In the genomic region with DNA sequence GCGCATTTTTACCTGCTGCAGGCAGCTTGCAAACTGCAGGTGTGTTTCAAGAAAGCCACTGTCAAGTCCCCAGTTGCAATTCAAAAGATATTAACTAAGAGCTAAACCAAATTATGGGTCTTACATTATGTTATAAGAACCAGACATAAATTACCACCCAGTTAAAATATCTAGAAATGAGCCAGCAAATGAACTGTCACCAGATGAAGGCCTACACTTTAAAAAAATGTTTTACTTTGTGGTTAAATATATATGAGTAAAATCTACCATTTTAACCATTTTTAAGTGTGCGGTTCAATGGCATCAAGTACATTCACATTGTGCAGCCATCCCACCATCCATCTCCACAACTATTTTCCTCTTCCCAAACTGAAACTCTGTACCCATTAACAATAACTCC, we compare ENCODE assay signal across 24 cellular contexts. TPM values are rescaled to one million over a fixed set of nuclear protein-coding genes. Genes with fewer than 3 reads are reported as not detected.
DNase-seq lines count a peak whose midpoint lies in the region; ATAC-seq, FAIRE-seq and TF ChIP-seq lines count a peak whose summit lies in the region.
"Had no signal": no experiment of that assay in that cellular context is flagged by ENCODE, and none has a peak within 500 bp of the region (broad histone marks: within the 10 kb centered on the region; RNA-seq: fewer than 3 reads in every experiment).

No MANE protein-coding gene starts in this region.

- no peak for FAIRE-seq in keratinocyte (lab: Jason Lieb, UNC)

- no peaks in the 10 kb centered on the region for H3K9me3 Mint-ChIP-seq in CD14-positive monocyte

- H3K9ac ChIP-seq in DND-41 (ENCODE audit: low read depth, low read length) (peak overlapping the region; percentile 60), keratinocyte (ENCODE audit: control insufficient read depth, extremely low read depth, insufficient read depth, low read length) (no peak overlapping the region)
- H3K9ac ChIP-seq: GM23248 had no signal

- H3K4me3 ChIP-seq in DND-41 (ENCODE audit: low read depth in 1 of 2, low read length in 2 of 2) (peak overlapping the region in 1 of 2 experiments; percentile 49; a peak in 2 of 4 replicates), keratinocyte (ENCODE audit: control insufficient read depth in 2 of 3, extremely low read depth in 1 of 3, insufficient read depth in 2 of 3, low read depth in 1 of 3, low read length in 3 of 3) (no peak overlapping the region), SJCRH30 (no peak overlapping the region)
- H3K4me3 ChIP-seq: body of pancreas, colonic mucosa, GM23248, mucosa of descending colon, ovary, thyroid gland had no signal

- H3K4me1 Mint-ChIP-seq in CD14-positive monocyte (peaks cover 27% of the 10 kb centered on the region), T-helper 17 cell (peaks cover 37% of the 10 kb centered on the region)

- H3K27ac Mint-ChIP-seq in CD14-positive monocyte = peak overlapping the region in 4 of 7 donors; percentile 91 to 100 (median 98)
- peak overlapping the region; percentile 98 for H3K27ac Mint-ChIP-seq in T-helper 17 cell

- H3K4me3 Mint-ChIP-seq in CD14-positive monocyte = peak overlapping the region in 1 of 2 donors; percentile 95
- peak overlapping the region; percentile 96 for H3K4me3 Mint-ChIP-seq in T-helper 17 cell

- intact Hi-C loops in CD14-positive monocyte (cut with micrococcal nuclease) = loop anchor here (5.0 to 10.0 kb wide), 4 partner anchors 33 to 143 kb away; a partner anchor contains a TSS

- TF ChIP-seq CTCF in CD14-positive monocyte (IDR thresholded peaks at IDR 0.05) (no peak), DND-41 (IDR thresholded peaks at IDR 0.05; ENCODE audit: borderline replicate concordance, extremely low read depth, low read length, poor library complexity, severe bottlenecking) (no peak), keratinocyte (optimal IDR thresholded peaks at IDR 0.05 in 1 of 3, IDR thresholded peaks at IDR 0.05 in 1 of 3, conservative IDR thresholded peaks at IDR 0.05 in 1 of 3; ENCODE audit: extremely low read depth in 1 of 3, insufficient read depth in 2 of 3, low read length in 3 of 3) (no peak)

- H3K27me3 ChIP-seq in DND-41 (ENCODE audit: insufficient read depth, low read length, poor library complexity) = no peaks in the 10 kb centered on the region
- H3K27me3 ChIP-seq in keratinocyte (ENCODE audit: control insufficient read depth, extremely low read depth, insufficient read depth, low read length) = no peaks in the 10 kb centered on the region
- H3K27me3 ChIP-seq in SJCRH30 = no peaks in the 10 kb centered on the region
- H3K27me3 ChIP-seq: BE2C, body of pancreas, colonic mucosa, ovary, thyroid gland had no signal

- H3K4me1 ChIP-seq in DND-41 (ENCODE audit: insufficient read depth, low read length) (peaks cover 100% of the 10 kb centered on the region), keratinocyte (ENCODE audit: control insufficient read depth, extremely low read depth, insufficient read depth, low read length) (peaks cover 12% of the 10 kb centered on the region), SJCRH30 (no peaks in the 10 kb centered on the region)
- H3K4me1 ChIP-seq: BE2C, colonic mucosa, thyroid gland had no signal

- H3K36me3 ChIP-seq in DND-41 (ENCODE audit: insufficient read depth, low read length) (no peaks in the 10 kb centered on the region), keratinocyte (ENCODE audit: control insufficient read depth in 2 of 2, extremely low read depth in 1 of 2, insufficient read depth in 2 of 2, low read length in 2 of 2) (no peaks in the 10 kb centered on the region), SJCRH30 (no peaks in the 10 kb centered on the region)
- H3K36me3 ChIP-seq: BE2C, colonic mucosa, ovary, thyroid gland had no signal

- no peaks in the 10 kb centered on the region for H3K9me3 ChIP-seq in DND-41 (ENCODE audit: insufficient read depth, low read length, severe bottlenecking)
- no peaks in the 10 kb centered on the region for H3K9me3 ChIP-seq in T-helper 17 cell (ENCODE audit: control insufficient read depth, low read length, poor library complexity, severe bottlenecking)
- no peaks in the 10 kb centered on the region for H3K9me3 ChIP-seq in keratinocyte (ENCODE audit: control insufficient read depth, low read depth, low read length)
- H3K9me3 ChIP-seq in SJCRH30 (replicated peaks) = no peaks in the 10 kb centered on the region
- H3K9me3 ChIP-seq: BE2C, body of pancreas, colonic mucosa, mucosa of descending colon, ovary, thyroid gland had no signal

- H4K20me1 ChIP-seq in DND-41 (ENCODE audit: insufficient read depth, low read length) (no peaks in the 10 kb centered on the region), keratinocyte (ENCODE audit: control insufficient read depth, extremely low read depth, insufficient read depth, low read length) (no peaks in the 10 kb centered on the region)

- ATAC-seq in DND-41 (ENCODE audit: insufficient read depth, low read depth) (peak; percentile 2; the same call in 1 of the 3 replicates), T-helper 17 cell (no peak), GM21717 (IDR thresholded peaks at IDR 0.05; ENCODE audit: unreplicated experiment) (no peak)
- ATAC-seq: body of pancreas had no signal

- H2AFZ ChIP-seq in DND-41 (ENCODE audit: low read depth, low read length) (no peak overlapping the region), keratinocyte (ENCODE audit: control insufficient read depth, low read length) (no peak overlapping the region)
- H2AFZ ChIP-seq: GM23248 had no signal

- H3K9me1 ChIP-seq in keratinocyte (ENCODE audit: control insufficient read depth, extremely low read depth, insufficient read depth, low read length) = no peaks in the 10 kb centered on the region

- H3K4me2 ChIP-seq in DND-41 (ENCODE audit: insufficient read depth, low read length) (peak overlapping the region; percentile 68), keratinocyte (ENCODE audit: control insufficient read depth, extremely low read depth, insufficient read depth, low read depth, low read length) (peak overlapping the region; percentile 72)

- H3K27me3 Mint-ChIP-seq in CD14-positive monocyte (ENCODE audit: low read depth in 3 of 3) (peaks cover 0 to 5% (median 2%) of the 10 kb centered on the region in 3 donors), T-helper 17 cell (no peaks in the 10 kb centered on the region)

- DNase-seq in CD14-positive monocyte (ENCODE audit: low spot score) = no peak
- no peak for DNase-seq in DND-41
- no peak for DNase-seq in T-helper 17 cell
- DNase-seq in keratinocyte (ENCODE audit: low read depth, low spot score) = no peak
- DNase-seq in SJCRH30 = no peak
- no peak for DNase-seq in AG08395 (ENCODE audit: low spot score)
- DNase-seq: activated CD4-positive, alpha-beta T cell treated with anti-CD3 and anti-CD28 coated beads for 1 hour; activated effector memory CD4-positive, alpha-beta T cell treated with Interleukin-2 at 50 U/mL for 16 hours; BE2C; body of pancreas; colonic mucosa; DMS79; foreskin fibroblast; GM23248; left colon; mucosa of descending colon; NCI-H1417 treated with DMSO at 0.1 percent for 48 hours; NCI-H345; ovary; SHP77; stimulated activated CD4-positive, alpha-beta T cell treated with anti-CD3 and anti-CD28 coated beads, Interleukin-4, amount 100 ng/mL, for 24 hours; stimulated activated CD8-positive, alpha-beta memory T cell treated with anti-CD3 and anti-CD28 coated beads, Interleukin-4, amount 100 ng/mL, for 48 hours; thyroid gland had no signal

- H3K36me3 Mint-ChIP-seq in CD14-positive monocyte (no peaks in the 10 kb centered on the region), T-helper 17 cell (ENCODE audit: low read depth) (no peaks in the 10 kb centered on the region)

- H3K79me2 ChIP-seq in DND-41 (ENCODE audit: insufficient read depth, low read length) (peaks cover 71% of the 10 kb centered on the region), keratinocyte (ENCODE audit: control insufficient read depth, insufficient read depth, low read length) (no peaks in the 10 kb centered on the region)

- H3K27ac ChIP-seq in DND-41 (ENCODE audit: low read length) (peak overlapping the region; percentile 87), keratinocyte (ENCODE audit: control insufficient read depth, insufficient read depth, low read length) (no peak overlapping the region), SJCRH30 (no peak overlapping the region)
- H3K27ac ChIP-seq: colonic mucosa, GM23248, ovary, thyroid gland had no signal

- dilution Hi-C loops in keratinocyte (cut with MboI; ENCODE audit: extremely low pct_ligation_motif_present, low sequenced_read_pairs) = no loop called here

RNA-seq across cellular contexts. Expression of a gene that starts 32.0 kb away (rescaled TPM):
- polyA plus RNA-seq in CD14-positive monocyte (10 to 100 TPM; 11.2 to 26.0 TPM), keratinocyte (7.0 to 10.3 TPM (median 9.3 TPM) in 3 replicates)
- total RNA-seq in T-helper 17 cell = 10 to 100 TPM; 83.8 to 92.7 TPM
- 7.6 TPM for polyA plus RNA-seq in keratinocyte (2011; ENCODE audit: low read depth)
- 3.1 and 5.0 TPM in 2 replicates for polyA plus RNA-seq in keratinocyte (2011; cell fraction: cytosol; rRNA removed)
- polyA plus RNA-seq in keratinocyte (2011; cell fraction: nucleus; rRNA removed) = 29.1 and 29.5 TPM in 2 replicates
- polyA plus RNA-seq in keratinocyte (2012; ENCODE audit: low replicate concordance) = 6.1 and 8.0 TPM in 2 replicates
- 11.5 to 33.8 TPM (median 21.1 TPM) in 3 replicates for polyA minus RNA-seq in keratinocyte
- 7.7 TPM for polyA minus RNA-seq in keratinocyte (2011; cell fraction: cytosol; rRNA and poly(A)+ RNA removed)
- polyA minus RNA-seq in keratinocyte (2011; cell fraction: nucleus; rRNA and poly(A)+ RNA removed) = 41.9 and 80.6 TPM in 2 replicates
- total RNA-seq in SJCRH30 (2014; rRNA removed; shearing (Covaris generic)) = 55.0 and 61.3 TPM in 2 replicates
